Comparison of ENCODE assay signal across 14 cellular contexts in genomic region chr17:17832040-17832363, GRCh38. TPM values are rescaled to one million over a fixed set of nuclear protein-coding genes. Genes with fewer than 3 reads are reported as not detected.
DNase-seq lines count a peak whose midpoint lies in the region; ATAC-seq and TF ChIP-seq lines count a peak whose summit lies in the region.
"Had no signal": no experiment of that assay in that cellular context is flagged by ENCODE, and none has a peak within 500 bp of the region (broad histone marks: within the 10 kb centered on the region; RNA-seq: fewer than 3 reads in every experiment).

No MANE protein-coding gene starts in this region.

- TF ChIP-seq RAD21 in liver (IDR thresholded peaks at IDR 0.05) = no peak

- H3K4me3 ChIP-seq in mammary epithelial cell (replicated peaks in 1 of 3; ENCODE audit: insufficient read depth in 1 of 3, low read depth in 2 of 3, low read length in 3 of 3) (no peak overlapping the region), liver (ENCODE audit: low read depth in 1 of 3, low read length in 3 of 3) (no peak overlapping the region)
- H3K4me3 ChIP-seq: left lung, testis had no signal

- no peaks in the 10 kb centered on the region for H3K9me3 Mint-ChIP-seq in MCF 10A (ENCODE audit: unreplicated experiment)
- H3K9me3 Mint-ChIP-seq in activated T-helper 1 cell treated with anti-CD3 and anti-CD28 coated beads, Interleukin-12 subunit alpha, Interleukin-12 subunit beta, Interleukin-2, Interleukin-4 antibody, amounts not matched to agents 30 ng/mL and 10 ng/mL and 1 ng/mL, durations not matched to agents 14 hours and 24 hours and 36 hours = no peaks in the 10 kb centered on the region

- H3K36me3 Mint-ChIP-seq in MCF 10A (ENCODE audit: insufficient read depth, unreplicated experiment) = no peaks in the 10 kb centered on the region
- H3K36me3 Mint-ChIP-seq in activated T-helper 1 cell treated with anti-CD3 and anti-CD28 coated beads, Interleukin-12 subunit alpha, Interleukin-12 subunit beta, Interleukin-2, Interleukin-4 antibody, amounts not matched to agents 30 ng/mL and 10 ng/mL and 1 ng/mL, durations not matched to agents 14 hours and 24 hours and 36 hours (ENCODE audit: low read depth) = peaks cover 38% of the 10 kb centered on the region

- dilution Hi-C loops in mammary epithelial cell (cut with HindIII; ENCODE audit: low sequenced_read_pairs) = loop anchor here (5.0 kb wide), 1 partner anchor 35 kb away; no protein-coding TSS in a partner anchor

- H4K20me1 ChIP-seq in mammary epithelial cell (ENCODE audit: insufficient read depth, low read length) = peaks cover 3% of the 10 kb centered on the region

- H3K79me2 ChIP-seq in mammary epithelial cell (ENCODE audit: insufficient read depth, low read length) = peaks cover 96% of the 10 kb centered on the region

- no peak overlapping the region for H2AFZ ChIP-seq in mammary epithelial cell (ENCODE audit: low read depth, low read length)

- H3K4me1 ChIP-seq in mammary epithelial cell (ENCODE audit: insufficient read depth, low read length) (peaks cover 28% of the 10 kb centered on the region), liver (ENCODE audit: control insufficient read depth in 4 of 4, insufficient read depth in 4 of 4, low read length in 3 of 4) (peaks cover 39 to 77% (median 56%) of the 10 kb centered on the region in 4 donors)

- peaks cover 37% of the 10 kb centered on the region for H3K4me1 Mint-ChIP-seq in MCF 10A (ENCODE audit: insufficient read depth, unreplicated experiment)
- peaks cover 54% of the 10 kb centered on the region for H3K4me1 Mint-ChIP-seq in activated T-helper 1 cell treated with anti-CD3 and anti-CD28 coated beads, Interleukin-12 subunit alpha, Interleukin-12 subunit beta, Interleukin-2, Interleukin-4 antibody, amounts not matched to agents 30 ng/mL and 10 ng/mL and 1 ng/mL, durations not matched to agents 14 hours and 24 hours and 36 hours (ENCODE audit: low read depth)

- 92% methylated on average over 2 of the region's 2 CpGs for WGBS in mammary epithelial cell (ENCODE audit: low coverage, missing lambda C conversion rate)
- 92% methylated on average over 2 of the region's 2 CpGs for WGBS in liver

- H3K36me3 ChIP-seq in mammary epithelial cell (ENCODE audit: insufficient read depth, low read length) (peaks cover 15% of the 10 kb centered on the region), liver (ENCODE audit: control insufficient read depth in 4 of 4, insufficient read depth in 3 of 4, low read depth in 1 of 4, low read length in 3 of 4) (no peaks in the 10 kb centered on the region)

- DNase-seq in MCF 10A (ENCODE audit: unreplicated experiment) (no peak), mammary epithelial cell (no peak), substantia nigra (lab: John Stamatoyannopoulos, UW) (no peak), GM19238 (ENCODE audit: insufficient read length, low spot score) (no peak), mesenteric fat pad (ENCODE audit: low spot score) (no peak)
- DNase-seq in activated T-helper 1 cell treated with anti-CD3 and anti-CD28 coated beads, Interleukin-12 subunit alpha, Interleukin-12 subunit beta, Interleukin-2, Interleukin-4 antibody, amounts not matched to agents 30 ng/mL and 10 ng/mL and 1 ng/mL, durations not matched to agents 14 hours and 24 hours and 36 hours (ENCODE audit: low spot score) = no peak
- DNase-seq: activated CD8-positive, alpha-beta memory T cell treated with anti-CD3 and anti-CD28 coated beads, Interleukin-2, amount 10 ng/mL, durations not matched to agents 7 days and 5 days; DMS53; left lung; NCI-H2171 treated with DMSO at 0.1 percent for 48 hours; testis had no signal

- CTCF ChIA-PET in MCF 10A (lab: Yijun Ruan, JAX) = no interaction called here
- CTCF ChIA-PET in mammary epithelial cell (lab: Charles Lee; ENCODE audit: low non-redundant PET) = interaction anchor here (0.6 kb wide), 1 partner anchor 336 kb away, joined by 9 read pairs; the partner anchor contains the start of gene RASD1

- peak overlapping the region; percentile 49 for H3K27ac Mint-ChIP-seq in MCF 10A (ENCODE audit: low read depth, unreplicated experiment)
- peak overlapping the region; percentile 47 for H3K27ac Mint-ChIP-seq in activated T-helper 1 cell treated with anti-CD3 and anti-CD28 coated beads, Interleukin-12 subunit alpha, Interleukin-12 subunit beta, Interleukin-2, Interleukin-4 antibody, amounts not matched to agents 30 ng/mL and 10 ng/mL and 1 ng/mL, durations not matched to agents 14 hours and 24 hours and 36 hours
- H3K27ac Mint-ChIP-seq: activated CD8-positive, alpha-beta memory T cell treated with anti-CD3 and anti-CD28 coated beads, Interleukin-2, amount 10 ng/mL, durations not matched to agents 7 days and 5 days had no signal

- H3K9me3 ChIP-seq in mammary epithelial cell (replicated peaks; ENCODE audit: insufficient read depth, low read length) (no peaks in the 10 kb centered on the region), liver (ENCODE audit: control insufficient read depth in 4 of 4, low read length in 3 of 4) (no peaks in the 10 kb centered on the region)
- H3K9me3 ChIP-seq: left lung, testis had no signal

- in situ Hi-C loops in mammary epithelial cell (cut with MboI; ENCODE audit: low sequenced_read_pairs in 2 of 2) = no loop called here

- no peak overlapping the region for H3K9ac ChIP-seq in mammary epithelial cell (ENCODE audit: insufficient read depth, low read length)
- H3K9ac ChIP-seq in liver (ENCODE audit: low read depth in 1 of 2, low read length in 2 of 2) = peak overlapping the region in 1 of 2 donors; percentile 44

- TF ChIP-seq CTCF in MCF 10A (IDR thresholded peaks at IDR 0.05; ENCODE audit: unreplicated experiment) (no peak), mammary epithelial cell (conservative IDR thresholded peaks at IDR 0.05 in 1 of 2, IDR thresholded peaks at IDR 0.05 in 1 of 2; ENCODE audit: extremely low read depth in 1 of 2, insufficient read depth in 1 of 2, low read depth in 1 of 2, low read length in 2 of 2) (no peak), liver (IDR thresholded peaks at IDR 0.05; ENCODE audit: low read depth, low read length, missing input control) (no peak)

- H3K27me3 ChIP-seq in mammary epithelial cell (ENCODE audit: insufficient read depth, low read length) (no peaks in the 10 kb centered on the region), liver (ENCODE audit: control insufficient read depth in 4 of 4, insufficient read depth in 4 of 4, low read length in 3 of 4) (no peaks in the 10 kb centered on the region)
- H3K27me3 ChIP-seq: left lung, testis had no signal

- H3K4me2 ChIP-seq in mammary epithelial cell (ENCODE audit: insufficient read depth, low read depth, low read length) = no peak overlapping the region

- no peak for ATAC-seq in HG03025 (IDR thresholded peaks at IDR 0.05; ENCODE audit: low FRiP score, unreplicated experiment)
- ATAC-seq: activated CD8-positive, alpha-beta memory T cell treated with anti-CD3 and anti-CD28 coated beads, Interleukin-2, amount 10 ng/mL, durations not matched to agents 7 days and 5 days; left lung had no signal

- H3K27ac ChIP-seq in mammary epithelial cell (ENCODE audit: insufficient read depth, low read depth, low read length) = no peak overlapping the region
- peak overlapping the region; percentile 84 to 87 for H3K27ac ChIP-seq in liver (ENCODE audit: low read depth in 1 of 2, low read length in 2 of 2)
- H3K27ac ChIP-seq in substantia nigra (ENCODE audit: low read depth, low read length, poor library complexity, severe bottlenecking) = peak overlapping the region; percentile 74
- H3K27ac ChIP-seq: left lung, VCaP had no signal

- BruUV-seq in MCF 10A (replicated peaks; lab: Mats Ljungman, UMichigan) = no TSS peak
- no TSS peak for BruUV-seq in mammary epithelial cell (replicated peaks; lab: Mats Ljungman, UMichigan)

- intact Hi-C loops in MCF 10A (cut with micrococcal nuclease) = no loop called here
- intact Hi-C loops in mammary epithelial cell (cut with micrococcal nuclease) = no loop called here
- intact Hi-C loops in activated T-helper 1 cell treated with anti-CD3 and anti-CD28 coated beads, Interleukin-12 subunit alpha, Interleukin-12 subunit beta, Interleukin-2, Interleukin-4 antibody, amounts not matched to agents 30 ng/mL and 10 ng/mL and 1 ng/mL, durations not matched to agents 14 hours and 24 hours and 36 hours (cut with micrococcal nuclease) = no loop called here

- POLR2A ChIA-PET in MCF 10A (lab: Yijun Ruan, JAX) = interaction anchor here (0.8 kb wide), 1 partner anchor 12 kb away, joined by 4 read pairs; no protein-coding TSS in a partner anchor

- H3K27me3 Mint-ChIP-seq in MCF 10A (ENCODE audit: insufficient read depth, unreplicated experiment) = no peaks in the 10 kb centered on the region
- H3K27me3 Mint-ChIP-seq in activated T-helper 1 cell treated with anti-CD3 and anti-CD28 coated beads, Interleukin-12 subunit alpha, Interleukin-12 subunit beta, Interleukin-2, Interleukin-4 antibody, amounts not matched to agents 30 ng/mL and 10 ng/mL and 1 ng/mL, durations not matched to agents 14 hours and 24 hours and 36 hours (ENCODE audit: insufficient read depth) = no peaks in the 10 kb centered on the region
- H3K27me3 Mint-ChIP-seq: activated CD8-positive, alpha-beta memory T cell treated with anti-CD3 and anti-CD28 coated beads, Interleukin-2, amount 10 ng/mL, durations not matched to agents 7 days and 5 days had no signal

- no peak overlapping the region for H3K4me3 Mint-ChIP-seq in MCF 10A (ENCODE audit: unreplicated experiment)
- no peak overlapping the region for H3K4me3 Mint-ChIP-seq in activated T-helper 1 cell treated with anti-CD3 and anti-CD28 coated beads, Interleukin-12 subunit alpha, Interleukin-12 subunit beta, Interleukin-2, Interleukin-4 antibody, amounts not matched to agents 30 ng/mL and 10 ng/mL and 1 ng/mL, durations not matched to agents 14 hours and 24 hours and 36 hours
- H3K4me3 Mint-ChIP-seq: activated CD8-positive, alpha-beta memory T cell treated with anti-CD3 and anti-CD28 coated beads, Interleukin-2, amount 10 ng/mL, durations not matched to agents 7 days and 5 days had no signal

TF ChIP-seq in liver, 16 proteins besides CTCF, POLR2A, EP300 and RAD21 (continues in another document):
- no peak for TF ChIP-seq FOXA1 (IDR thresholded peaks at IDR 0.05)
- no peak for TF ChIP-seq HNF4G (IDR thresholded peaks at IDR 0.05)

RNA-seq across cellular contexts. Expression of gene SREBF1, which starts 4.8 kb away (rescaled TPM):
- total RNA-seq in MCF 10A (2022) (87.1 and 91.7 TPM in 2 replicates), mammary epithelial cell (100 to 1,000 TPM; 109 to 173 TPM), liver (100 to 1,000 TPM in 1 of 2 donors, 10 to 100 TPM in 1; 66.8 to 133 TPM), mesenteric fat pad (39.9 TPM)
- polyA plus RNA-seq in mammary epithelial cell (71.5 TPM), liver (100 to 1,000 TPM in 1 of 2 donors, 10 to 100 TPM in 1; 74.0 to 127 TPM)
- polyA minus RNA-seq in mammary epithelial cell = 152 TPM
- total RNA-seq in activated T-helper 1 cell treated with anti-CD3 and anti-CD28 coated beads, Interleukin-12 subunit alpha, Interleukin-12 subunit beta, Interleukin-2, Interleukin-4 antibody, amounts not matched to agents 30 ng/mL and 10 ng/mL and 1 ng/mL, durations not matched to agents 14 hours and 24 hours and 36 hours = 167 and 172 TPM in 2 replicates
